Comparison of ENCODE assay signal across 8 cellular contexts in the genomic region with DNA sequence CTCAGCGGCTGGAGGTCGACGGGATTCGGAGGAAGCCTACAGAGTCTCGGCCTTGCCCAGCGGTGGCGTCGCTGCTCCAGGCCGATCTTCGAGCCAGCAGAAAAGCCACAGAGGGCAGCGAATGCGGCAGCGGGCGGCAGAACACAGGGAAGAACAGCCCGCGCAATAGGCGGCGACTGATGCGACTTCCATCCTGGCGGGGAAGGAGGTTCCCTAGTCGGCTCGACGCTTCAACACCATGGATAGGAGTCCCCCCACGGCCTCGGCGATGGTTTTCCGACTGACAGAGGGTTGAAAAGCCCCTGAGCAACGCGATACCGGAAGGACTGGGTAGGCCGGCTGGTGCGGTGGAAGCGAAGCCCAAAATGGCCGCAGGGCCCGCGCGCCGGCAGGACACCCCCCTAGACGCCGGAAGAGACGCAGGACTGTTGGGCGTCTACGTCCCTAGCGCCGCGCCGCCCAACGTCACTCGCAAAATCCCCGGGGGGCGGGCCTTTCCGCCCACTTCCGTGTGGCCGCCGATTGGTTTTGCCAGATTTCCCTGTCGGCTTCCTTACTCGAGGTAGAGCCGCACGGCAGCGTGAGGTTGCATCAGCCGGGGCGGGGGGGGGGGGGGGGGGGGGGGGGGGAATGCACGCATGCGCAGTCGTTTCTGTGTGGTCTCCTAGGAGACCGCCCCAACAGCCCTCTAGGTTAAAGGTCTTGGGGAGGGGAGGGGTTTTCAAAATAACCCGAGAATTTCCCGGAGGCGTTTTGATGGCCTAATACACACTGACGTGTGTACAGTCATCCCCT. TPM values are rescaled to one million over a fixed set of nuclear protein-coding genes. Genes with fewer than 3 reads are reported as not detected.
A peak's percentile ranks its signal among the peaks of the same experiment; 100 is the strongest.
DNase-seq lines count a peak whose midpoint lies in the region; ATAC-seq and TF ChIP-seq lines count a peak whose summit lies in the region.

Gene PPP1R15B, minus strand, starts transcription at position 367 of the 795 bp plus-strand sequence. CDS start 406 bp downstream, outside the sequence.

- H3K4me3 ChIP-seq in BJ (ENCODE audit: low read depth, low read length) = peak within 1 kb of the TSS; percentile 72

- POLR2A ChIA-PET in BJ (lab: Charles Lee) = no interaction called here
- POLR2A ChIA-PET in activated CD4-positive, alpha-beta T cell treated with anti-CD3 and anti-CD28 coated beads, Interleukin-2, amount 10 ng/mL, durations not matched to agents 7 days and 5 days (lab: Charles Lee) = interaction anchor here (0.7 to 1.6 kb wide), 2 partner anchors 93 to 105 kb away, joined by 6 to 11 read pairs; partner anchors contain the start of gene MDM4

- H3K4me3 Mint-ChIP-seq in activated CD4-positive, alpha-beta T cell treated with anti-CD3 and anti-CD28 coated beads, Interleukin-2, amount 10 ng/mL, durations not matched to agents 7 days and 5 days = peak within 1 kb of the TSS; percentile 99

- ATAC-seq in GM19324 (IDR thresholded peaks at IDR 0.05; ENCODE audit: low FRiP score, unreplicated experiment) (peak; percentile 99), HG03469 (IDR thresholded peaks at IDR 0.05; ENCODE audit: unreplicated experiment) (peak; percentile 79)

- DNase-seq in BJ (ENCODE audit: low read depth) (peak; percentile 94), NCI-H69 (lab: John Stamatoyannopoulos, UW) (peak; percentile 100), cortex of kidney (lab: John Stamatoyannopoulos, UW) (peak; percentile 59), left kidney (ENCODE audit: low read depth, low spot score) (peak; percentile 99)
- DNase-seq in activated CD4-positive, alpha-beta T cell treated with anti-CD3 and anti-CD28 coated beads, Interleukin-2, amount 10 ng/mL, durations not matched to agents 7 days and 5 days = peak; percentile 97
- peak; percentile 95 to 97 for DNase-seq in stimulated activated CD4-positive, alpha-beta T cell treated with anti-CD3 and anti-CD28 coated beads, Interleukin-2, amount 100 ng/mL, for 24 hours

- H3K27me3 ChIP-seq in BJ (ENCODE audit: control insufficient read depth, insufficient read depth, low read length) = no peaks in the 10 kb centered on the region

- CTCF ChIA-PET in BJ (lab: Yijun Ruan, JAX) = interaction anchor here (1.3 to 4.9 kb wide), 4 partner anchors 15 to 82 kb away, joined by 3 to 59 read pairs (median 4); no protein-coding TSS in a partner anchor
- CTCF ChIA-PET in activated CD4-positive, alpha-beta T cell treated with anti-CD3 and anti-CD28 coated beads, Interleukin-2, amount 10 ng/mL, durations not matched to agents 7 days and 5 days (lab: Charles Lee) = interaction anchor here (0.6 to 2.9 kb wide), 2 partner anchors 13 to 94 kb away, joined by 3 to 16 read pairs; no protein-coding TSS in a partner anchor

- H3K4me1 Mint-ChIP-seq in activated CD4-positive, alpha-beta T cell treated with anti-CD3 and anti-CD28 coated beads, Interleukin-2, amount 10 ng/mL, durations not matched to agents 7 days and 5 days = peaks cover 16% of the 10 kb centered on the region

- H3K36me3 ChIP-seq in BJ (ENCODE audit: control insufficient read depth, insufficient read depth, low read length) = no peaks in the 10 kb centered on the region; the same call in 1 of the 2 replicates

- peaks cover 40% of the 10 kb centered on the region for H3K36me3 Mint-ChIP-seq in activated CD4-positive, alpha-beta T cell treated with anti-CD3 and anti-CD28 coated beads, Interleukin-2, amount 10 ng/mL, durations not matched to agents 7 days and 5 days (ENCODE audit: low read depth)

- no peaks in the 10 kb centered on the region for H3K27me3 Mint-ChIP-seq in activated CD4-positive, alpha-beta T cell treated with anti-CD3 and anti-CD28 coated beads, Interleukin-2, amount 10 ng/mL, durations not matched to agents 7 days and 5 days

- no peaks in the 10 kb centered on the region for H3K9me3 Mint-ChIP-seq in activated CD4-positive, alpha-beta T cell treated with anti-CD3 and anti-CD28 coated beads, Interleukin-2, amount 10 ng/mL, durations not matched to agents 7 days and 5 days

- no peak for TF ChIP-seq CTCF in BJ (IDR thresholded peaks at IDR 0.05; ENCODE audit: insufficient read depth, low read depth, low read length)

- peak within 1 kb of the TSS; percentile 99 for H3K27ac Mint-ChIP-seq in activated CD4-positive, alpha-beta T cell treated with anti-CD3 and anti-CD28 coated beads, Interleukin-2, amount 10 ng/mL, durations not matched to agents 7 days and 5 days

RNA-seq across cellular contexts. Expression of gene PPP1R15B, which starts in this region (rescaled TPM):
- 24.6 and 30.2 TPM in 2 replicates for polyA plus RNA-seq in BJ (2011; rRNA removed)
- 30.7 and 41.6 TPM in 2 replicates for polyA minus RNA-seq in BJ (2011; rRNA and poly(A)+ RNA removed)
- 10 to 100 TPM; 62.5 to 70.6 TPM for total RNA-seq in activated CD4-positive, alpha-beta T cell treated with anti-CD3 and anti-CD28 coated beads, Interleukin-2, amount 10 ng/mL, durations not matched to agents 7 days and 5 days

Comparison
In these comparisons a context has a peak if more than half of its experiments do, and no peak if none do; other contexts are left out.
1. Peak in every context shown above with its lines: DNase-seq, ATAC-seq and H3K4me3 ChIP-seq.